ENCODE assay signal across 1 cellular context in genomic region chr16:35339337-35339736, GRCh38.
TF ChIP-seq lines count a peak whose summit lies in the region.

No MANE protein-coding gene starts in this region.

TF ChIP-seq in HEK293, 187 proteins besides CTCF, POLR2A, EP300 and RAD21 (continued from another document):
- TF ChIP-seq ZBTB21 (tag by site-specific recombination; IDR thresholded peaks at IDR 0.05), result 0 out of 2 replicates have a peak, but pooled peaks have one; percentile 35
